In genomic region chr5:128201065-128201926, GRCh38 we compare ENCODE assay signal across 8 cellular contexts.
A peak's percentile ranks its signal among the peaks of the same experiment; 100 is the strongest.
DNase-seq lines count a peak whose midpoint lies in the region; ATAC-seq lines count a peak whose summit lies in the region.

No MANE protein-coding gene starts in this region.

- in situ Hi-C loops in ACHN (cut with HindIII; ENCODE audit: low pct_ligation_motif_present, low pct_unique_long_range_greater_than_20kb, low sequenced_read_pairs): no loop called here

- DNase-seq in ACHN (peak; percentile 62), NCI-H2196 treated with DMSO at 0.1 percent for 48 hours (lab: John Stamatoyannopoulos, UW; ENCODE audit: unreplicated experiment) (peak; percentile 66), cerebellar cortex (ENCODE audit: low spot score) (peak; percentile 71), left colon (peak; percentile 70 to 93)
- DNase-seq in activated CD4-positive, alpha-beta T cell treated with anti-CD3 and anti-CD28 coated beads for 24 hours (ENCODE audit: low read depth in 2 of 2): peak; percentile 70 to 76
- peak; percentile 85 to 89 for DNase-seq in stimulated activated CD4-positive, alpha-beta T cell treated with anti-CD3 and anti-CD28 coated beads, Interleukin-2, amount 100 ng/mL, for 24 hours

- ATAC-seq in GM18511 (IDR thresholded peaks at IDR 0.05; ENCODE audit: unreplicated experiment) (peak; percentile 94), HG02973 (IDR thresholded peaks at IDR 0.05; ENCODE audit: unreplicated experiment) (peak; percentile 90), left colon (peak; percentile 83)

- intact Hi-C loops in left colon (cut with DNase I, micrococcal nuclease): loop anchor here in 1 of 2 donors (10.0 kb wide), 1 partner anchor 436 kb away; no protein-coding TSS in a partner anchor

Comparison
In these comparisons a context has a peak if more than half of its experiments do, and no peak if none do; other contexts are left out.
1. Peak in every context shown above with its lines: DNase-seq and ATAC-seq.